8 cellular contexts compared by ENCODE assay signal in the genomic region with DNA sequence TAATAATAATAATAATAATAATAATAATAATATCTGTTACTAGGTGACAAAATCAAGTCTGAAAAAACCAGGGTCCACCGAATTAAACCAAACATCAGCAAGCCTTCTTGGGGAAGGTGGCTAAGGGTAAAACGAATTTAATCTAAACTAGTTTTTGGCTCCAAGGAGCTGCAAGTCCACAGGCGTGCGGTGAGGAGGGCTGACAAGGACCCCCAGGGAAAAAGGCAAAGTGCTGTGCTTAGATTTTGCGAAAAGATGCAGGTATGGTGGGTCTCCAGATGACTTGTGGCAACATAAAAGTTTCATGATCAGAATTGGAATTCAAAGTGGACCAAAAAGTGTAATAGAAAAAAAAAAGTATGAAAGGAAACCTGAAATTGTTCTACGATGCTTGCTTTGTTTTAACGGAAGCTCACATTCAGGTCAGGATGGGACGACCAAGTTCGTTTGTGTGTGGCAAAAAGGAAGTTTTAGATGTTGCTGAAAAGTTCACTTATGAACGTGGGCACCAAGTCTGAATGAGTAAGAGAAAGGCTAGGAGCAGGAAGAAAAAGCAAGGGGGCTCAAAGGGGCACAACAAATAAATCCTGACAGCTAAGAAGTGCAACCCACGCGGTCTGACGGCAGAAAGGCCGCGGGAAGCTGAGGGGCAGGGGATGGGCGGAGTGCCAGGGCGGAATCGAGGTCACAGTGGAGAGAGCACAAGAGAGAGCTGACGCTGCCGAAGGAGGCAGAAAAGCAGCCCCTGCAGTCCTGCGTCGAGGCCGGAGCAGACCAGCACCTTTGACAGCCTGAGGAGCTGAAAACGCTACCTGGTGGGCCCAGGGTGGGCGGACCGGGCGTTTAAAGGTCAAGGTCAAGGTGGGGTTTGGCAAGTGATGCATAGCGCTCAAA. TPM values are rescaled to one million over a fixed set of nuclear protein-coding genes. Genes with fewer than 3 reads are reported as not detected.
DNase-seq lines count a peak whose midpoint lies in the region; ATAC-seq and TF ChIP-seq lines count a peak whose summit lies in the region.

No MANE protein-coding gene starts in this region.

- ATAC-seq in aorta (ENCODE audit: low FRiP score) (peak; percentile 55), GM18519 (IDR thresholded peaks at IDR 0.05; ENCODE audit: low FRiP score, unreplicated experiment) (no peak)

- no peaks in the 10 kb centered on the region for H3K9me3 ChIP-seq in adrenal gland (replicated peaks in 1 of 3)
- H3K9me3 ChIP-seq in right atrium auricular region = no peaks in the 10 kb centered on the region
- no peaks in the 10 kb centered on the region for H3K9me3 ChIP-seq in aorta (ENCODE audit: control insufficient read depth, low read length)

- WGBS in adrenal gland, 4 donors = 0 to 2% (median 1%) methylated on average over 28 of the region's 28 CpGs
- 1% methylated on average over 28 of the region's 28 CpGs for WGBS in aorta, 2 donors

- TF ChIP-seq CTCF in GM10266 (IDR thresholded peaks at IDR 0.05; ENCODE audit: control insufficient read depth, insufficient read depth, low read depth, missing control alignments) = no peak
- TF ChIP-seq CTCF in adrenal gland (IDR thresholded peaks at IDR 0.05) = no peak
- TF ChIP-seq CTCF in right atrium auricular region (IDR thresholded peaks at IDR 0.05) = no peak

- H3K9ac ChIP-seq in rectal smooth muscle tissue (ENCODE audit: low read length) = peak overlapping the region; percentile 98

- H3K4me1 ChIP-seq in adrenal gland (replicated peaks in 1 of 2) (peaks cover 22 to 63% of the 10 kb centered on the region in 2 donors), right atrium auricular region (peaks cover 0 to 72% of the 10 kb centered on the region in 2 donors), rectal smooth muscle tissue (ENCODE audit: control insufficient read depth, insufficient read depth, low read length) (peaks cover 21% of the 10 kb centered on the region), aorta (ENCODE audit: control insufficient read depth in 1 of 2, insufficient read depth in 2 of 2, low read length in 2 of 2) (peaks cover 0 to 2% of the 10 kb centered on the region in 2 donors)

- H3K36me3 ChIP-seq in adrenal gland (replicated peaks in 1 of 2) (peaks cover 0 to 8% of the 10 kb centered on the region in 2 donors), right atrium auricular region (peaks cover 7% of the 10 kb centered on the region), rectal smooth muscle tissue (ENCODE audit: control insufficient read depth, insufficient read depth, low read length) (peaks cover 11% of the 10 kb centered on the region), aorta (ENCODE audit: control insufficient read depth in 1 of 2, insufficient read depth in 2 of 2, low read length in 1 of 2) (peaks cover 0 to 1% of the 10 kb centered on the region in 2 donors)

- intact Hi-C loops in adrenal gland (cut with DNase I) = no loop called here
- intact Hi-C loops in aorta (cut with DNase I) = loop anchor here in 1 of 2 donors (5.0 kb wide), 1 partner anchor 40 kb away; the partner anchor contains the start of gene TWF2

- H3K4me3 ChIP-seq in adrenal gland (peak overlapping the region; percentile 3 to 97 (median 62)), right atrium auricular region (peak overlapping the region; percentile 66 to 88), rectal smooth muscle tissue (ENCODE audit: low read length) (peak overlapping the region; percentile 99), aorta (ENCODE audit: low read length in 2 of 2) (peak overlapping the region; percentile 61 to 98)

- H3K27ac ChIP-seq in adrenal gland (peak overlapping the region; percentile 27 to 100 (median 95)), right atrium auricular region (peak overlapping the region; percentile 90 to 98), rectal smooth muscle tissue (ENCODE audit: low read depth, low read length) (peak overlapping the region; percentile 100), aorta (ENCODE audit: low read depth in 1 of 2, low read length in 2 of 2) (peak overlapping the region in 1 of 2 donors; percentile 99)

- DNase-seq in GM10266 (ENCODE audit: extremely low spot score) (peak; percentile 67), HuH-7.5 (ENCODE audit: low spot score) (peak; percentile 59), T-helper 1 cell (peak; percentile 44 to 82 (median 56)), adrenal gland (peak; percentile 87 to 93 (median 92)), right atrium auricular region (ENCODE audit: low spot score) (peak; percentile 77), aorta (peak; percentile 89 to 94)

- TF ChIP-seq POLR2A in adrenal gland (IDR thresholded peaks at IDR 0.05) = peak; percentile 67 to 89

- no peaks in the 10 kb centered on the region for H3K27me3 ChIP-seq in adrenal gland
- no peaks in the 10 kb centered on the region for H3K27me3 ChIP-seq in right atrium auricular region
- no peaks in the 10 kb centered on the region for H3K27me3 ChIP-seq in rectal smooth muscle tissue (ENCODE audit: control insufficient read depth, insufficient read depth, low read length)
- peaks cover 0 to 1% of the 10 kb centered on the region in 2 donors for H3K27me3 ChIP-seq in aorta (ENCODE audit: control insufficient read depth in 1 of 2, insufficient read depth in 2 of 2, low read length in 1 of 2)

RNA-seq across cellular contexts. Expression of gene WDR82, which starts 1.1 kb away (rescaled TPM):
- total RNA-seq in adrenal gland (10 to 100 TPM; 44.6 to 84.0 (median 59.9) TPM), right atrium auricular region (10 to 100 TPM; 43.2 to 43.8 TPM), aorta (10 to 100 TPM; 58.1 to 72.4 TPM)
- polyA plus RNA-seq in adrenal gland (10 to 100 TPM; 23.8 to 74.2 (median 24.6) TPM), aorta (10 to 100 TPM; 27.9 to 31.6 TPM)

RNA-seq across cellular contexts. Expression of gene GLYCTK, which starts 10.3 kb away (rescaled TPM):
- total RNA-seq in adrenal gland = 10 to 100 TPM in 6 of 8 donors, 1 to 10 TPM in 2; 8.2 to 17.9 (median 13.7) TPM
- polyA plus RNA-seq in adrenal gland = 10 to 100 TPM in 2 of 3 donors, 1 to 10 TPM in 1; 4.9 to 31.7 (median 18.0) TPM
- total RNA-seq in right atrium auricular region = 1 to 10 TPM; 2.0 to 5.4 TPM
- 10 to 100 TPM in 1 of 2 donors, 1 to 10 TPM in 1; 9.7 to 13.9 TPM for total RNA-seq in aorta
- 10 to 100 TPM in 1 of 2 donors, 1 to 10 TPM in 1; 9.9 to 15.6 TPM for polyA plus RNA-seq in aorta

RNA-seq across cellular contexts. Expression of gene PPM1M, which starts 31.8 kb away (rescaled TPM):
- total RNA-seq in adrenal gland (10 to 100 TPM; 10.5 to 28.0 (median 22.1) TPM), right atrium auricular region (1 to 10 TPM; 5.7 to 8.1 TPM), aorta (10 to 100 TPM; 26.7 to 43.4 TPM)
- polyA plus RNA-seq in adrenal gland (10 to 100 TPM in 2 of 3 donors, 1 to 10 TPM in 1; 9.1 to 29.8 (median 23.1) TPM), aorta (10 to 100 TPM; 26.2 to 33.7 TPM)

RNA-seq across cellular contexts. Expression of gene TWF2, which starts 38.4 kb away (rescaled TPM):
- 10 to 100 TPM; 31.7 to 95.6 (median 59.4) TPM for total RNA-seq in adrenal gland
- polyA plus RNA-seq in adrenal gland = 10 to 100 TPM; 13.6 to 28.2 (median 26.1) TPM
- total RNA-seq in right atrium auricular region = 10 to 100 TPM; 54.4 to 58.6 TPM
- 10 to 100 TPM; 40.5 to 52.2 TPM for total RNA-seq in aorta
- 10 to 100 TPM; 42.3 to 48.0 TPM for polyA plus RNA-seq in aorta

RNA-seq across cellular contexts. Expression of gene DNAH1, which starts 38.8 kb away (rescaled TPM):
- 10 to 100 TPM in 4 of 8 donors, 1 to 10 TPM in 4; 4.3 to 14.0 (median 9.0) TPM for total RNA-seq in adrenal gland
- 10 to 100 TPM in 2 of 3 donors, 1 to 10 TPM in 1; 2.1 to 24.4 (median 16.6) TPM for polyA plus RNA-seq in adrenal gland
- total RNA-seq in right atrium auricular region = 1 to 10 TPM; 1.5 to 2.5 TPM
- 10 to 100 TPM; 10.3 to 24.1 TPM for total RNA-seq in aorta
- 10 to 100 TPM in 1 of 2 donors, under 1 TPM in 1; 0.88 to 11.3 TPM for polyA plus RNA-seq in aorta
